Comparison of ENCODE assay signal across 21 cellular contexts in the genomic region with DNA sequence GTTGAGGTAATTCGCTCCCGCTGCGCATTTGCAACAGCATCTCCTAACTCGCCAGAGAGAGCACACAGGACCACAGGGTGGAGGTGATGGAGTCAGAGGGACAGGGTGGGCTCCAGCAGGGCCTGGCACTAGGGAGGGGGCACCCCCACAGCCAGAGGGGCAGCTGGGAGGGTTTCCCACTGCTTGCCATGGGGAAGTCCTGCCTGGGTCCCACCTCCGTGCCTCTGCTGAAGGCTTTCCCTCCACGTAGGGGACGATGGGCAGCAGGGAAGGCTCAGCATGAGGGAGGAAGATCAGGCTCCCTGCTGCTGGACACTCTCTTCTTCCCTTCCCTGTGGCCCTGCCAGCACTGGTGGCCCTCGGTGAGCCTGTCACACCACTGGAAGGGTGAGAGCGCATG. TPM values are rescaled to one million over a fixed set of nuclear protein-coding genes. Genes with fewer than 3 reads are reported as not detected.
"Had no signal": no experiment of that assay in that cellular context is flagged by ENCODE, and none has a peak within 500 bp of the region (broad histone marks: within the 10 kb centered on the region; RNA-seq: fewer than 3 reads in every experiment).

No MANE protein-coding gene starts in this region.

- DNase-seq: activated CD4-positive, alpha-beta T cell treated with anti-CD3 and anti-CD28 coated beads, Interleukin-2, amount 50 U/mL, for 1 hour; activated CD4-positive, CD25-positive, alpha-beta regulatory T cell treated with anti-CD3 and anti-CD28 coated beads, Interleukin-2, amount 50 U/mL, for 72 hours; activated naive CD4-positive, alpha-beta T cell; activated naive CD8-positive, alpha-beta T cell treated with anti-CD3 and anti-CD28 coated beads, Interleukin-2, amount 10 ng/mL, durations not matched to agents 7 days and 5 days; amygdala; caudate nucleus; foreskin melanocyte; left ventricle myocardium inferior; mucosa of descending colon; naive B cell; small intestine; stimulated activated CD4-positive, alpha-beta T cell treated with anti-CD3 and anti-CD28 coated beads, Interleukin-4, amount 100 ng/mL, for 1 hour; stimulated activated naive CD8-positive, alpha-beta T cell treated with anti-CD3 and anti-CD28 coated beads, Interleukin-15, amount 100 ng/mL, for 72 hours; testis had no signal

- ATAC-seq: mucosa of descending colon; pancreas; right lobe of liver; stimulated activated naive CD8-positive, alpha-beta T cell treated with anti-CD3 and anti-CD28 coated beads, Interleukin-15, amount 100 ng/mL, for 72 hours had no signal

- H3K27ac Mint-ChIP-seq: activated naive CD8-positive, alpha-beta T cell treated with anti-CD3 and anti-CD28 coated beads, Interleukin-2, amount 10 ng/mL, durations not matched to agents 7 days and 5 days; activated T-helper 1 cell treated with anti-CD3 and anti-CD28 coated beads, Interleukin-12 subunit alpha, Interleukin-12 subunit beta, Interleukin-2, Interleukin-4 antibody, amounts not matched to agents 30 ng/mL and 10 ng/mL and 1 ng/mL, durations not matched to agents 14 hours and 24 hours and 36 hours; memory B cell; naive B cell; stimulated activated naive CD8-positive, alpha-beta T cell treated with anti-CD3 and anti-CD28 coated beads, Interleukin-15, amount 100 ng/mL, for 72 hours; T-helper 1 cell treated with Interleukin-12 subunit alpha and Interleukin-12 subunit beta and Interleukin-4 antibody, amounts not matched to agents 30 μg/mL and 1 μg/mL, for 36 hours had no signal

- H3K36me3 Mint-ChIP-seq: activated naive CD8-positive, alpha-beta T cell treated with anti-CD3 and anti-CD28 coated beads, Interleukin-2, amount 10 ng/mL, durations not matched to agents 7 days and 5 days; memory B cell; naive B cell had no signal

- H3K36me3 ChIP-seq: left ventricle myocardium inferior, pancreas, right lobe of liver had no signal

- H3K27ac ChIP-seq: left ventricle myocardium inferior, pancreas, right lobe of liver, testis, VCaP had no signal

- H3K9me3 Mint-ChIP-seq: activated naive CD8-positive, alpha-beta T cell treated with anti-CD3 and anti-CD28 coated beads, Interleukin-2, amount 10 ng/mL, durations not matched to agents 7 days and 5 days; activated T-helper 1 cell treated with anti-CD3 and anti-CD28 coated beads, Interleukin-12 subunit alpha, Interleukin-12 subunit beta, Interleukin-2, Interleukin-4 antibody, amounts not matched to agents 30 ng/mL and 10 ng/mL and 1 ng/mL, durations not matched to agents 14 hours and 24 hours and 36 hours; memory B cell; stimulated activated naive CD8-positive, alpha-beta T cell treated with anti-CD3 and anti-CD28 coated beads, Interleukin-15, amount 100 ng/mL, for 72 hours; T-helper 1 cell treated with Interleukin-12 subunit alpha and Interleukin-12 subunit beta and Interleukin-4 antibody, amounts not matched to agents 30 μg/mL and 1 μg/mL, for 36 hours had no signal

- H3K27me3 Mint-ChIP-seq: activated naive CD8-positive, alpha-beta T cell treated with anti-CD3 and anti-CD28 coated beads, Interleukin-2, amount 10 ng/mL, durations not matched to agents 7 days and 5 days; stimulated activated naive CD8-positive, alpha-beta T cell treated with anti-CD3 and anti-CD28 coated beads, Interleukin-15, amount 100 ng/mL, for 72 hours had no signal

- H3K4me1 Mint-ChIP-seq: activated naive CD8-positive, alpha-beta T cell treated with anti-CD3 and anti-CD28 coated beads, Interleukin-2, amount 10 ng/mL, durations not matched to agents 7 days and 5 days; memory B cell; stimulated activated naive CD8-positive, alpha-beta T cell treated with anti-CD3 and anti-CD28 coated beads, Interleukin-15, amount 100 ng/mL, for 72 hours had no signal

- H3K4me3 ChIP-seq: left ventricle myocardium inferior, mucosa of descending colon, pancreas, right lobe of liver, testis had no signal

- H3K4me3 Mint-ChIP-seq: activated naive CD8-positive, alpha-beta T cell treated with anti-CD3 and anti-CD28 coated beads, Interleukin-2, amount 10 ng/mL, durations not matched to agents 7 days and 5 days; activated T-helper 1 cell treated with anti-CD3 and anti-CD28 coated beads, Interleukin-12 subunit alpha, Interleukin-12 subunit beta, Interleukin-2, Interleukin-4 antibody, amounts not matched to agents 30 ng/mL and 10 ng/mL and 1 ng/mL, durations not matched to agents 14 hours and 24 hours and 36 hours; memory B cell; stimulated activated naive CD8-positive, alpha-beta T cell treated with anti-CD3 and anti-CD28 coated beads, Interleukin-15, amount 100 ng/mL, for 72 hours; T-helper 1 cell treated with Interleukin-12 subunit alpha and Interleukin-12 subunit beta and Interleukin-4 antibody, amounts not matched to agents 30 μg/mL and 1 μg/mL, for 36 hours had no signal

- H3K4me1 ChIP-seq: left ventricle myocardium inferior, pancreas, right lobe of liver, testis had no signal

- H3K9me3 ChIP-seq: left ventricle myocardium inferior, mucosa of descending colon, pancreas, right lobe of liver, testis had no signal

- H3K27me3 ChIP-seq: pancreas, right lobe of liver, testis had no signal

RNA-seq across cellular contexts. Expression of gene VSTM2L, which starts 37.2 kb away (rescaled TPM):
- total RNA-seq: activated naive CD8-positive, alpha-beta T cell treated with anti-CD3 and anti-CD28 coated beads, Interleukin-2, amount 10 ng/mL, durations not matched to agents 7 days and 5 days; dermis microvascular lymphatic vessel endothelial cell had no signal
